18 cellular contexts compared by ENCODE assay signal in genomic region chr20:62511300-62511914, GRCh38. TPM values are rescaled to one million over a fixed set of nuclear protein-coding genes. Genes with fewer than 3 reads are reported as not detected.
"Had no signal": no experiment of that assay in that cellular context is flagged by ENCODE, and none has a peak within 500 bp of the region (broad histone marks: within the 10 kb centered on the region; RNA-seq: fewer than 3 reads in every experiment).

No MANE protein-coding gene starts in this region.

- H3K4me3 Mint-ChIP-seq: activated CD8-positive, alpha-beta T cell treated with anti-CD3 and anti-CD28 coated beads for 36 hours; activated T-cell treated with anti-CD3 and anti-CD28 coated beads, Interleukin-2, amount 50 U/mL, for 72 hours; mesothelial cell of epicardium; naive thymus-derived CD4-positive, alpha-beta T cell; stimulated activated naive CD8-positive, alpha-beta T cell treated with anti-CD3 and anti-CD28 coated beads, Interleukin-15, Interleukin-2, amounts not matched to agents 100 ng/mL and 50 ng/mL, for 24 hours had no signal

- H3K9me3 Mint-ChIP-seq: activated CD8-positive, alpha-beta T cell treated with anti-CD3 and anti-CD28 coated beads for 36 hours; activated T-cell treated with anti-CD3 and anti-CD28 coated beads, Interleukin-2, amount 50 U/mL, for 72 hours; mesothelial cell of epicardium; naive thymus-derived CD4-positive, alpha-beta T cell; stimulated activated naive CD8-positive, alpha-beta T cell treated with anti-CD3 and anti-CD28 coated beads, Interleukin-15, Interleukin-2, amounts not matched to agents 100 ng/mL and 50 ng/mL, for 24 hours had no signal

- H3K27ac Mint-ChIP-seq: activated CD8-positive, alpha-beta T cell treated with anti-CD3 and anti-CD28 coated beads for 36 hours; activated T-cell treated with anti-CD3 and anti-CD28 coated beads, Interleukin-2, amount 50 U/mL, for 72 hours; mesothelial cell of epicardium; naive thymus-derived CD4-positive, alpha-beta T cell; stimulated activated naive CD8-positive, alpha-beta T cell treated with anti-CD3 and anti-CD28 coated beads, Interleukin-15, Interleukin-2, amounts not matched to agents 100 ng/mL and 50 ng/mL, for 24 hours had no signal

- H3K36me3 Mint-ChIP-seq: mesothelial cell of epicardium; naive thymus-derived CD4-positive, alpha-beta T cell had no signal

- DNase-seq: activated CD4-positive, alpha-beta T cell treated with anti-CD3 and anti-CD28 coated beads for 4 hours; activated CD8-positive, alpha-beta memory T cell treated with anti-CD3 and anti-CD28 coated beads, Interleukin-2, amount 50 U/mL, for 4 hours; activated CD8-positive, alpha-beta T cell treated with anti-CD3 and anti-CD28 coated beads for 36 hours; activated gamma-delta T cell treated with Interleukin-2 at 50 U/mL for 16 hours; activated T-cell treated with anti-CD3 and anti-CD28 coated beads, Interleukin-2, amount 50 U/mL, for 72 hours; colonic mucosa; esophagus squamous epithelium; foreskin fibroblast; kidney glomerular epithelial cell; lower lobe of right lung; naive thymus-derived CD4-positive, alpha-beta T cell; occipital lobe; stimulated activated CD4-positive, alpha-beta T cell treated with anti-CD3 and anti-CD28 coated beads, Interleukin-4, amount 100 ng/mL, for 1 hour; stimulated activated CD8-positive, alpha-beta memory T cell treated with anti-CD3 and anti-CD28 coated beads, Interleukin-4, amount 100 ng/mL, for 48 hours; T-helper 1 cell had no signal

- ATAC-seq: activated CD8-positive, alpha-beta T cell treated with anti-CD3 and anti-CD28 coated beads for 36 hours; activated T-cell treated with anti-CD3 and anti-CD28 coated beads, Interleukin-2, amount 50 U/mL, for 72 hours; lower lobe of right lung; naive thymus-derived CD4-positive, alpha-beta T cell had no signal

RNA-seq across cellular contexts. Expression of gene GATA5, which starts 35.6 kb away (rescaled TPM):
- total RNA-seq: activated CD8-positive, alpha-beta T cell treated with anti-CD3 and anti-CD28 coated beads for 36 hours; activated T-cell treated with anti-CD3 and anti-CD28 coated beads, Interleukin-2, amount 50 U/mL, for 72 hours; astrocyte; naive thymus-derived CD4-positive, alpha-beta T cell had no signal
